24 cellular contexts compared by ENCODE assay signal in the genomic region with DNA sequence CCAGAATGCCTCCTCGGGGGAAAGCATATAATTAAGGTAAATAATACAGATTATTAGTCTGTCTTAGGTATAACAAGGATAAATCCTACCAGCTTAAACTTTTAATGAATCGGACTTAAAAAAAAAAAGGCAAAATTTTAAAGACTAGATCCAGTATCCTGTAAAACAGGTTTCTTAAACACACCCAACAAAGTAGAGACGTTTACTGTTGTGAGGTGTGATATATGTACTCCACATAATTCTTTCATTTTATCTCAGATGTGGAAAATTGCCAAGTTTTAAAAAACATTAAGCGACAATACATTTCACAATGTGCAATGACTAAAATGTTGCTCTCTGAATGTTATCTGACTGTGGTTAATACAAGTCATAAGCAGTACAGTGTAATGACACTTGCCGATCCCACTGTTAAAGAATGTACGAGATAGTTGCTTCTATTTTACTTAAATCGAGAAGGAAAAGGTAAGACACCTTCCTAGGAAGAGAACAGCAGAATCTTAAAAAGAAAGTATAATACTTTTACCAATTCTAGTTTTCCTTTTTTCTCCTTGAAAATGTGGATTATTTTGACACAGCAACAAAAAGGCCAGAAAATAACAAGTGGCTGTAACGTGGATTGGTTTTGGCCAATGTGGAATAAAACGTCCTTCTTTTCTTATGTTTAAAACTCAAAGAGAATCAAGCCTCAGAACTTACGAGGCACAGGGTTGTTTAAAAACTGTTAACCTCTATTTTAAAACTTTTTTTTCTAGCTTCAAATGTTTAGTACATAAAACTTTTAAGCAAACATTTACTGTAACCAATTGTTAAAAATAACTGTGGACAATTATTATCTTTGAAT. TPM values are rescaled to one million over a fixed set of nuclear protein-coding genes. Genes with fewer than 3 reads are reported as not detected.
DNase-seq lines count a peak whose midpoint lies in the region; ATAC-seq, FAIRE-seq and TF ChIP-seq lines count a peak whose summit lies in the region.
"Had no signal": no experiment of that assay in that cellular context is flagged by ENCODE, and none has a peak within 500 bp of the region (broad histone marks: within the 10 kb centered on the region; RNA-seq: fewer than 3 reads in every experiment).

No MANE protein-coding gene starts in this region.

- H3K27ac ChIP-seq in A673 (ENCODE audit: low read depth, low read length, poor library complexity, severe bottlenecking) (peak overlapping the region; percentile 50), right lobe of liver (no peak overlapping the region)
- H3K27ac ChIP-seq: body of pancreas, colonic mucosa had no signal

- 93% methylated on average over 10 of the region's 10 CpGs for WGBS in right lobe of liver (ENCODE audit: insufficient coverage, low coverage, low lambda C conversion rate, missing lambda C conversion rate)

- H3K9me3 ChIP-seq in A673 (ENCODE audit: low read depth, low read length, poor library complexity, severe bottlenecking): no peaks in the 10 kb centered on the region
- no peaks in the 10 kb centered on the region for H3K9me3 ChIP-seq in right lobe of liver
- H3K9me3 ChIP-seq: body of pancreas, colonic mucosa had no signal

- CTCF ChIA-PET in A673 (lab: Charles Lee): no interaction called here

- TF ChIP-seq CTCF in A673 (conservative IDR thresholded peaks at IDR 0.05; ENCODE audit: low read depth, low read length) (no peak), neural crest cell (conservative IDR thresholded peaks at IDR 0.05) (no peak), right lobe of liver (IDR thresholded peaks at IDR 0.05) (no peak)

- ATAC-seq in GM18870 (IDR thresholded peaks at IDR 0.05; ENCODE audit: unreplicated experiment) (no peak), right lobe of liver (no peak)
- ATAC-seq: activated naive CD8-positive, alpha-beta T cell treated with anti-CD3 and anti-CD28 coated beads, Interleukin-2, amount 50 U/mL, for 24 hours; body of pancreas; effector memory CD8-positive, alpha-beta T cell had no signal

- no peaks in the 10 kb centered on the region for H3K9me3 Mint-ChIP-seq in neural crest cell
- H3K9me3 Mint-ChIP-seq: activated B cell treated with CpG ODN at 0.5 μM for 24 hours; activated naive CD8-positive, alpha-beta T cell treated with anti-CD3 and anti-CD28 coated beads, Interleukin-2, amount 50 U/mL, for 24 hours; effector memory CD8-positive, alpha-beta T cell had no signal

- H3K4me1 Mint-ChIP-seq in neural crest cell: no peaks in the 10 kb centered on the region
- H3K4me1 Mint-ChIP-seq: activated B cell treated with CpG ODN at 0.5 μM for 24 hours; activated naive CD8-positive, alpha-beta T cell treated with anti-CD3 and anti-CD28 coated beads, Interleukin-2, amount 50 U/mL, for 24 hours had no signal

- H3K27ac Mint-ChIP-seq in neural crest cell (ENCODE audit: unreplicated experiment): peak overlapping the region; percentile 16
- H3K27ac Mint-ChIP-seq: activated B cell treated with CpG ODN at 0.5 μM for 24 hours; activated naive CD8-positive, alpha-beta T cell treated with anti-CD3 and anti-CD28 coated beads, Interleukin-2, amount 50 U/mL, for 24 hours had no signal

- peaks cover 7% of the 10 kb centered on the region for H3K36me3 Mint-ChIP-seq in neural crest cell (ENCODE audit: low read depth)

- H3K27me3 ChIP-seq in A673 (replicated peaks; ENCODE audit: insufficient read depth, low read depth, low read length, poor library complexity) (no peaks in the 10 kb centered on the region), right lobe of liver (no peaks in the 10 kb centered on the region)
- H3K27me3 ChIP-seq: body of pancreas, colonic mucosa had no signal

- peak; percentile 77 for FAIRE-seq in TTC549 (lab: Jason Lieb, UNC)
- FAIRE-seq: GM19239 had no signal

- H3K27me3 Mint-ChIP-seq in neural crest cell (ENCODE audit: low read depth): no peaks in the 10 kb centered on the region
- H3K27me3 Mint-ChIP-seq: activated B cell treated with CpG ODN at 0.5 μM for 24 hours; activated naive CD8-positive, alpha-beta T cell treated with anti-CD3 and anti-CD28 coated beads, Interleukin-2, amount 50 U/mL, for 24 hours; effector memory CD8-positive, alpha-beta T cell had no signal

- POLR2A ChIA-PET in A673 (lab: Charles Lee; ENCODE audit: low non-redundant PET): no interaction called here

- H3K4me3 ChIP-seq in A673 (ENCODE audit: low read depth, low read length, poor library complexity, severe bottlenecking) (no peak overlapping the region), right lobe of liver (no peak overlapping the region)
- H3K4me3 ChIP-seq: body of pancreas, colonic mucosa had no signal

- DNase-seq in A673 (ENCODE audit: low spot score): no peak
- peak; percentile 34 to 59 for DNase-seq in erythroblast (lab: John Stamatoyannopoulos, UW)
- DNase-seq in neural crest cell (ENCODE audit: low read depth, low spot score): no peak
- no peak for DNase-seq in CD1c-positive myeloid dendritic cell (ENCODE audit: extremely low spot score)
- no peak for DNase-seq in right lobe of liver
- DNase-seq in nucleus accumbens (lab: John Stamatoyannopoulos, UW): no peak
- DNase-seq: activated B cell treated with CpG ODN at 0.5 μM for 24 hours; activated CD4-positive, alpha-beta T cell treated with anti-CD3 and anti-CD28 coated beads, Interleukin-2, amount 50 U/mL, for 4 hours; activated CD8-positive, alpha-beta memory T cell treated with anti-CD3 and anti-CD28 coated beads, Interleukin-2, amount 50 U/mL, for 48 hours; activated effector memory CD4-positive, alpha-beta T cell treated with anti-CD3 and anti-CD28 coated beads, Interleukin-2, amount 50 U/mL, for 16 hours; activated naive CD8-positive, alpha-beta T cell treated with anti-CD3 and anti-CD28 coated beads, Interleukin-2, amount 50 U/mL, for 24 hours; body of pancreas; C1 segment of cervical spinal cord; colonic mucosa; effector memory CD8-positive, alpha-beta T cell; glutamatergic neuron; kidney glomerular epithelial cell; NCI-H1105 treated with DMSO at 0.1 percent for 48 hours; NCI-H2029; NCI-H226; NCI-H82 had no signal

- intact Hi-C loops in A673 (cut with micrococcal nuclease; ENCODE audit: unreplicated experiment) (no loop called here), right lobe of liver (cut with DNase I) (no loop called here)

- H3K4me1 ChIP-seq in A673 (ENCODE audit: insufficient read depth, low read length, poor library complexity, severe bottlenecking): no peaks in the 10 kb centered on the region
- H3K4me1 ChIP-seq in right lobe of liver: no peaks in the 10 kb centered on the region
- H3K4me1 ChIP-seq: body of pancreas, colonic mucosa had no signal

- H3K4me3 Mint-ChIP-seq in neural crest cell: no peak overlapping the region
- H3K4me3 Mint-ChIP-seq: activated B cell treated with CpG ODN at 0.5 μM for 24 hours; activated naive CD8-positive, alpha-beta T cell treated with anti-CD3 and anti-CD28 coated beads, Interleukin-2, amount 50 U/mL, for 24 hours; effector memory CD8-positive, alpha-beta T cell had no signal

- BruUV-seq in A673 (replicated peaks; lab: Mats Ljungman, UMichigan): no TSS peak

- H3K36me3 ChIP-seq in A673 (ENCODE audit: insufficient read depth, low read length, poor library complexity, severe bottlenecking) (peaks cover 76% of the 10 kb centered on the region), right lobe of liver (peaks cover 0 to 55% (median 13%) of the 10 kb centered on the region in 4 donors)
- H3K36me3 ChIP-seq: colonic mucosa had no signal

- TF ChIP-seq POLR2A in erythroblast (IDR thresholded peaks at IDR 0.05; ENCODE audit: low read length) (no peak), right lobe of liver (IDR thresholded peaks at IDR 0.05) (no peak)

RNA-seq across cellular contexts. Expression of gene TP53BP2, which starts 51.5 kb away (rescaled TPM):
- total RNA-seq in A673 (2021) (77.8 and 93.3 TPM in 2 replicates), neural crest cell (61.5 and 72.4 TPM in 2 replicates), right lobe of liver (10 to 100 TPM; 13.7 to 46.4 (median 19.0) TPM)

Comparison
In these comparisons a context has a peak if more than half of its experiments do, and no peak if none do; other contexts are left out.
1. DNase-seq: peak in erythroblast (2 of 2); none in A673 (single experiment), neural crest cell (single experiment), CD1c-positive myeloid dendritic cell (single experiment), right lobe of liver (0 of 3) and nucleus accumbens (0 of 56).